ENCODE assay signal across 17 cellular contexts in genomic region chr6:3808189-3808588, GRCh38. TPM values are rescaled to one million over a fixed set of nuclear protein-coding genes. Genes with fewer than 3 reads are reported as not detected.
DNase-seq lines count a peak whose midpoint lies in the region; ATAC-seq, FAIRE-seq and TF ChIP-seq lines count a peak whose summit lies in the region.
"Had no signal": no experiment of that assay in that cellular context is flagged by ENCODE, and none has a peak within 500 bp of the region (broad histone marks: within the 10 kb centered on the region; RNA-seq: fewer than 3 reads in every experiment).

No MANE protein-coding gene starts in this region.

- H3K36me3 ChIP-seq in esophagus muscularis mucosa, result no peaks in the 10 kb centered on the region

- H3K4me1 ChIP-seq in A549, result peaks cover 55% of the 10 kb centered on the region
- H3K4me1 ChIP-seq in esophagus muscularis mucosa, result peaks cover 33 to 46% (median 37%) of the 10 kb centered on the region in 4 donors

- H3K4me3 Mint-ChIP-seq in osteocyte (ENCODE audit: unreplicated experiment), result no peak overlapping the region
- H3K4me3 Mint-ChIP-seq in activated CD4-positive, alpha-beta memory T cell treated with anti-CD3 and anti-CD28 coated beads, Interleukin-2, amount 10 ng/mL, durations not matched to agents 7 days and 5 days, result no peak overlapping the region
- H3K4me3 Mint-ChIP-seq: effector memory CD8-positive, alpha-beta T cell; H9; stimulated activated memory B cell treated with anti-CD40 and anti-IgM and Interleukin-4, amounts not matched to agents 10 μg/mL and 1 μg/mL and 100 μg/mL, for 72 hours; WTC11 had no signal

- 68% methylated on average over 4 of the region's 4 CpGs for WGBS in A549 (ENCODE audit: missing lambda C conversion rate)
- WGBS in esophagus muscularis mucosa, result 92% methylated on average over 4 of the region's 4 CpGs

- peak overlapping the region; percentile 75 for H3K4me2 ChIP-seq in A549

- no peak for TF ChIP-seq RAD21 in A549 (conservative IDR thresholded peaks at IDR 0.05 in 1 of 2, IDR thresholded peaks at IDR 0.05 in 1 of 2)

- H3K4me1 Mint-ChIP-seq in osteocyte (ENCODE audit: unreplicated experiment), result peaks cover 86% of the 10 kb centered on the region
- H3K4me1 Mint-ChIP-seq in activated CD4-positive, alpha-beta memory T cell treated with anti-CD3 and anti-CD28 coated beads, Interleukin-2, amount 10 ng/mL, durations not matched to agents 7 days and 5 days, result no peaks in the 10 kb centered on the region

- no peaks in the 10 kb centered on the region for H3K9me3 Mint-ChIP-seq in osteocyte (ENCODE audit: unreplicated experiment)
- H3K9me3 Mint-ChIP-seq in activated CD4-positive, alpha-beta memory T cell treated with anti-CD3 and anti-CD28 coated beads, Interleukin-2, amount 10 ng/mL, durations not matched to agents 7 days and 5 days, result no peaks in the 10 kb centered on the region
- H3K9me3 Mint-ChIP-seq: effector memory CD8-positive, alpha-beta T cell; H9; stimulated activated memory B cell treated with anti-CD40 and anti-IgM and Interleukin-4, amounts not matched to agents 10 μg/mL and 1 μg/mL and 100 μg/mL, for 72 hours; WTC11 had no signal

- H3K27me3 ChIP-seq in esophagus muscularis mucosa, result no peaks in the 10 kb centered on the region

- H3K36me3 Mint-ChIP-seq in osteocyte (ENCODE audit: unreplicated experiment), result no peaks in the 10 kb centered on the region
- no peaks in the 10 kb centered on the region for H3K36me3 Mint-ChIP-seq in activated CD4-positive, alpha-beta memory T cell treated with anti-CD3 and anti-CD28 coated beads, Interleukin-2, amount 10 ng/mL, durations not matched to agents 7 days and 5 days (ENCODE audit: low read depth)
- H3K36me3 Mint-ChIP-seq: stimulated activated memory B cell treated with anti-CD40 and anti-IgM and Interleukin-4, amounts not matched to agents 10 μg/mL and 1 μg/mL and 100 μg/mL, for 72 hours; WTC11 had no signal

- no peak for TF ChIP-seq EP300 in A549 (IDR thresholded peaks at IDR 0.05)
- no peak for TF ChIP-seq EP300 in esophagus muscularis mucosa (IDR thresholded peaks at IDR 0.05)

- peak in 1 of 2 experiments; percentile 5; a peak in 3 of 6 replicates for ATAC-seq in A549
- no peak for ATAC-seq in GM19324 (IDR thresholded peaks at IDR 0.05; ENCODE audit: low FRiP score, unreplicated experiment)
- ATAC-seq: effector memory CD8-positive, alpha-beta T cell; stimulated activated memory B cell treated with anti-CD40 and anti-IgM and Interleukin-4, amounts not matched to agents 10 μg/mL and 1 μg/mL and 100 μg/mL, for 72 hours; WTC11 had no signal

- intact Hi-C loops in esophagus muscularis mucosa (cut with DNase I), result no loop called here

- TF ChIP-seq POLR2A in A549 (IDR thresholded peaks at IDR 0.05; ENCODE audit: low read length) (no peak), esophagus muscularis mucosa (IDR thresholded peaks at IDR 0.05; ENCODE audit: low read depth) (no peak)

- no peak overlapping the region for H3K4me3 ChIP-seq in A549
- H3K4me3 ChIP-seq in esophagus muscularis mucosa, result no peak overlapping the region

- TF ChIP-seq CTCF in A549 (IDR thresholded peaks at IDR 0.05) (no peak), esophagus muscularis mucosa (IDR thresholded peaks at IDR 0.05) (no peak), osteocyte (IDR thresholded peaks at IDR 0.05) (no peak)

- FAIRE-seq in A549 (lab: Jason Lieb, UNC), result no peak
- FAIRE-seq: islet of Langerhans had no signal

- no peaks in the 10 kb centered on the region for H3K27me3 Mint-ChIP-seq in osteocyte (ENCODE audit: unreplicated experiment)
- H3K27me3 Mint-ChIP-seq in activated CD4-positive, alpha-beta memory T cell treated with anti-CD3 and anti-CD28 coated beads, Interleukin-2, amount 10 ng/mL, durations not matched to agents 7 days and 5 days, result no peaks in the 10 kb centered on the region
- H3K27me3 Mint-ChIP-seq: stimulated activated memory B cell treated with anti-CD40 and anti-IgM and Interleukin-4, amounts not matched to agents 10 μg/mL and 1 μg/mL and 100 μg/mL, for 72 hours had no signal

- H3K9me3 ChIP-seq in A549 (no peaks in the 10 kb centered on the region), esophagus muscularis mucosa (no peaks in the 10 kb centered on the region)

- CTCF ChIA-PET in A549 (lab: Yijun Ruan, JAX), result interaction anchor here (0.8 to 3.6 kb wide), 17 partner anchors 8 to 184 kb away, joined by 3 to 26 read pairs (median 4); partner anchors contain the start of genes FAM50B and PXDC1
- CTCF ChIA-PET in activated CD4-positive, alpha-beta memory T cell treated with anti-CD3 and anti-CD28 coated beads, Interleukin-2, amount 10 ng/mL, durations not matched to agents 7 days and 5 days (lab: Charles Lee), result interaction anchor here (1.0 kb wide), 1 partner anchor 170 kb away, joined by 4 read pairs; no protein-coding TSS in a partner anchor

- DNase-seq in A549 (ENCODE audit: low read depth in 1 of 2, low spot score in 1 of 2), result no peak
- DNase-seq in NCI-H226, result peak; percentile 14
- DNase-seq in esophagus muscularis mucosa (ENCODE audit: extremely low spot score), result no peak
- no peak for DNase-seq in osteocyte (ENCODE audit: extremely low spot score, unreplicated experiment)
- DNase-seq in activated CD4-positive, alpha-beta memory T cell treated with anti-CD3 and anti-CD28 coated beads, Interleukin-2, amount 10 ng/mL, durations not matched to agents 7 days and 5 days, result no peak
- no peak for DNase-seq in NCI-H146 (lab: John Stamatoyannopoulos, UW)
- DNase-seq in NCI-H748 treated with DMSO at 0.1 percent for 48 hours (lab: John Stamatoyannopoulos, UW), result no peak
- DNase-seq: activated naive CD4-positive, alpha-beta T cell treated with Interleukin-2 at 50 U/mL for 16 hours; effector memory CD8-positive, alpha-beta T cell; H9; NCI-H2171; retina; stimulated activated CD4-positive, alpha-beta T cell treated with anti-CD3 and anti-CD28 coated beads, Interleukin-4, amount 100 ng/mL, for 4 hours had no signal

- POLR2A ChIA-PET in A549 (lab: Yijun Ruan, JAX), result interaction anchor here (0.9 to 1.6 kb wide), 5 partner anchors 18 to 59 kb away, joined by 3 to 6 read pairs (median 6); partner anchors contain the start of genes FAM50B and PXDC1
- POLR2A ChIA-PET in activated CD4-positive, alpha-beta memory T cell treated with anti-CD3 and anti-CD28 coated beads, Interleukin-2, amount 10 ng/mL, durations not matched to agents 7 days and 5 days (lab: Charles Lee), result no interaction called here

- H3K27ac ChIP-seq in A549, result peak overlapping the region; percentile 78 to 82
- peak overlapping the region in 3 of 4 donors; percentile 40 to 70 (median 60) for H3K27ac ChIP-seq in esophagus muscularis mucosa (replicated peaks in 1 of 4)

- peak overlapping the region; percentile 84 for H3K27ac Mint-ChIP-seq in osteocyte (ENCODE audit: unreplicated experiment)
- no peak overlapping the region for H3K27ac Mint-ChIP-seq in activated CD4-positive, alpha-beta memory T cell treated with anti-CD3 and anti-CD28 coated beads, Interleukin-2, amount 10 ng/mL, durations not matched to agents 7 days and 5 days
- H3K27ac Mint-ChIP-seq: effector memory CD8-positive, alpha-beta T cell; stimulated activated memory B cell treated with anti-CD40 and anti-IgM and Interleukin-4, amounts not matched to agents 10 μg/mL and 1 μg/mL and 100 μg/mL, for 72 hours; WTC11 had no signal

TF ChIP-seq in A549, 52 proteins besides CTCF, POLR2A, EP300 and RAD21:
- no peak for TF ChIP-seq PBX3 (IDR thresholded peaks at IDR 0.05)
- TF ChIP-seq RNF2 (IDR thresholded peaks at IDR 0.05; ENCODE audit: borderline replicate concordance, low read depth), result no peak

RNA-seq across cellular contexts. Expression of gene FAM50B, which starts 41.0 kb away (rescaled TPM):
- polyA plus RNA-seq in A549 (2011; rRNA removed) (4.6 and 5.1 TPM in 2 replicates), A549 (2017; fragmentation: RNase III; extraction: RNeasy Plus Mini Kit Qiagen cat#74134 plus additional on column Dnase treatment) (5.5 to 6.8 TPM (median 6.4 TPM) in 3 replicates)
- polyA plus RNA-seq in A549 (2012; cell fraction: cytosol; rRNA removed), result 6.7 and 7.9 TPM in 2 replicates
- 6.8 and 7.5 TPM in 2 replicates for polyA plus RNA-seq in A549 (2012; cell fraction: nucleus; rRNA removed)
- polyA minus RNA-seq in A549 (2011; rRNA and poly(A)+ RNA removed), result 1.5 and 2.5 TPM in 2 replicates
- total RNA-seq in esophagus muscularis mucosa (10 to 100 TPM; 12.5 to 26.6 (median 17.6) TPM), osteocyte (0.37 and 0.70 TPM in 2 replicates)
- 10 to 100 TPM; 14.4 to 14.7 TPM for total RNA-seq in activated CD4-positive, alpha-beta memory T cell treated with anti-CD3 and anti-CD28 coated beads, Interleukin-2, amount 10 ng/mL, durations not matched to agents 7 days and 5 days

RNA-seq across cellular contexts. Expression of gene PXDC1, which starts 56.7 kb away (rescaled TPM):
- 2.5 and 6.3 TPM in 2 replicates for polyA plus RNA-seq in A549 (2011; rRNA removed)
- polyA plus RNA-seq in A549 (2012; cell fraction: cytosol; rRNA removed), result 2.5 and 4.8 TPM in 2 replicates
- polyA plus RNA-seq in A549 (2012; cell fraction: nucleus; rRNA removed), result 5.2 and 6.3 TPM in 2 replicates
- polyA plus RNA-seq in A549 (2017; fragmentation: RNase III; extraction: RNeasy Plus Mini Kit Qiagen cat#74134 plus additional on column Dnase treatment), result 6.6 to 8.0 TPM (median 7.1 TPM) in 3 replicates
- polyA minus RNA-seq in A549 (2011; rRNA and poly(A)+ RNA removed), result 3.3 and 4.5 TPM in 2 replicates
- total RNA-seq in esophagus muscularis mucosa, result 100 to 1,000 TPM; 111 to 232 (median 165) TPM
- 129 and 131 TPM in 2 replicates for total RNA-seq in osteocyte
- 1 to 10 TPM; 1.1 to 1.4 TPM for total RNA-seq in activated CD4-positive, alpha-beta memory T cell treated with anti-CD3 and anti-CD28 coated beads, Interleukin-2, amount 10 ng/mL, durations not matched to agents 7 days and 5 days

Comparison
In these comparisons a context has a peak if more than half of its experiments do, and no peak if none do; other contexts are left out.
1. RNA of gene PXDC1, which starts 56.7 kb away (total RNA-seq): 111 to 232 TPM in esophagus muscularis mucosa and 129 to 131 TPM in osteocyte; 1.1 to 1.4 TPM in activated CD4-positive, alpha-beta memory T cell treated with anti-CD3 and anti-CD28 coated beads, Interleukin-2, amount 10 ng/mL, durations not matched to agents 7 days and 5 days; every median in the first group is over 10 times any median in the second.